1 cellular context compared by ENCODE assay signal in the genomic region with DNA sequence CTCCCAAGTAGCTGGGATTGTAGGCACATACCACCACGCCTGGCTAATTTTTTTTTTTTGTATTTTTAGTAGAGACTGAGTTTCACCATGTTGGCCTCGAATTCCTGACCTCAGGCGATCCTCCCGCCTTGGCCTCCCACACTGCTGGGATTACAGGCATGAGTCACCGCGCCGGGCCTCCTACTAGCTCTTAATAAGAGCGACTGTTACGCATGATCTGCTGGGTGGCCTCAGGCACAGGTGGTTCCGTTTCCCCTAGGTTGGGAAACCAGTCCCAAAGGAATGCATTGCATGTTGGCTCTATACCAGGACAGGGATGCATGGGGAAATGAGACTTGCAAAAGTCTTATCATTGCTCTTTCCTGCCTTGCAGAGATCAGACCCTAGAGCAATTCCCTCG.
TF ChIP-seq lines count a peak whose summit lies in the region.

No MANE protein-coding gene starts in this region.

TF ChIP-seq in HCT116, 20 proteins besides CTCF, POLR2A, EP300 and RAD21 (continued from another document):
- TF ChIP-seq, protein P1, sequence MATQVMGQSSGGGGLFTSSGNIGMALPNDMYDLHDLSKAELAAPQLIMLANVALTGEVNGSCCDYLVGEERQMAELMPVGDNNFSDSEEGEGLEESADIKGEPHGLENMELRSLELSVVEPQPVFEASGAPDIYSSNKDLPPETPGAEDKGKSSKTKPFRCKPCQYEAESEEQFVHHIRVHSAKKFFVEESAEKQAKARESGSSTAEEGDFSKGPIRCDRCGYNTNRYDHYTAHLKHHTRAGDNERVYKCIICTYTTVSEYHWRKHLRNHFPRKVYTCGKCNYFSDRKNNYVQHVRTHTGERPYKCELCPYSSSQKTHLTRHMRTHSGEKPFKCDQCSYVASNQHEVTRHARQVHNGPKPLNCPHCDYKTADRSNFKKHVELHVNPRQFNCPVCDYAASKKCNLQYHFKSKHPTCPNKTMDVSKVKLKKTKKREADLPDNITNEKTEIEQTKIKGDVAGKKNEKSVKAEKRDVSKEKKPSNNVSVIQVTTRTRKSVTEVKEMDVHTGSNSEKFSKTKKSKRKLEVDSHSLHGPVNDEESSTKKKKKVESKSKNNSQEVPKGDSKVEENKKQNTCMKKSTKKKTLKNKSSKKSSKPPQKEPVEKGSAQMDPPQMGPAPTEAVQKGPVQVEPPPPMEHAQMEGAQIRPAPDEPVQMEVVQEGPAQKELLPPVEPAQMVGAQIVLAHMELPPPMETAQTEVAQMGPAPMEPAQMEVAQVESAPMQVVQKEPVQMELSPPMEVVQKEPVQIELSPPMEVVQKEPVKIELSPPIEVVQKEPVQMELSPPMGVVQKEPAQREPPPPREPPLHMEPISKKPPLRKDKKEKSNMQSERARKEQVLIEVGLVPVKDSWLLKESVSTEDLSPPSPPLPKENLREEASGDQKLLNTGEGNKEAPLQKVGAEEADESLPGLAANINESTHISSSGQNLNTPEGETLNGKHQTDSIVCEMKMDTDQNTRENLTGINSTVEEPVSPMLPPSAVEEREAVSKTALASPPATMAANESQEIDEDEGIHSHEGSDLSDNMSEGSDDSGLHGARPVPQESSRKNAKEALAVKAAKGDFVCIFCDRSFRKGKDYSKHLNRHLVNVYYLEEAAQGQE (IDR thresholded peaks at IDR 0.05; ENCODE audit: low read depth), result no peak
- TF ChIP-seq, protein P2, sequence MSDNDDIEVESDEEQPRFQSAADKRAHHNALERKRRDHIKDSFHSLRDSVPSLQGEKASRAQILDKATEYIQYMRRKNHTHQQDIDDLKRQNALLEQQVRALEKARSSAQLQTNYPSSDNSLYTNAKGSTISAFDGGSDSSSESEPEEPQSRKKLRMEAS (IDR thresholded peaks at IDR 0.05), result no peak
- no peak for TF ChIP-seq FOSL1 (IDR thresholded peaks at IDR 0.05; ENCODE audit: low read depth)
- TF ChIP-seq ZFX (IDR thresholded peaks at IDR 0.05), result no peak
- TF ChIP-seq EZH2 (IDR thresholded peaks at IDR 0.05), result no peak
- TF ChIP-seq CEBPB (IDR thresholded peaks at IDR 0.05; ENCODE audit: low read depth), result no peak
- TF ChIP-seq, protein P3, sequence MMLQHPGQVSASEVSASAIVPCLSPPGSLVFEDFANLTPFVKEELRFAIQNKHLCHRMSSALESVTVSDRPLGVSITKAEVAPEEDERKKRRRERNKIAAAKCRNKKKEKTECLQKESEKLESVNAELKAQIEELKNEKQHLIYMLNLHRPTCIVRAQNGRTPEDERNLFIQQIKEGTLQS (IDR thresholded peaks at IDR 0.05), result no peak
- no peak for TF ChIP-seq ZNF274 (IDR thresholded peaks at IDR 0.05; ENCODE audit: low read depth, low read length)
- TF ChIP-seq SIN3A (IDR thresholded peaks at IDR 0.05; ENCODE audit: low read depth), result no peak
- no peak for TF ChIP-seq EZH2phosphoT487 (IDR thresholded peaks at IDR 0.05; ENCODE audit: borderline replicate concordance)
- TF ChIP-seq SRF (IDR thresholded peaks at IDR 0.05; ENCODE audit: low read depth), result no peak
- no peak for TF ChIP-seq JUND (IDR thresholded peaks at IDR 0.05)
- TF ChIP-seq SP1 (IDR thresholded peaks at IDR 0.05; ENCODE audit: low read depth), result no peak
- no peak for TF ChIP-seq ELF1 (IDR thresholded peaks at IDR 0.05; ENCODE audit: borderline replicate concordance, low read depth)
- TF ChIP-seq TCF7L2 (IDR thresholded peaks at IDR 0.05; ENCODE audit: borderline replicate concordance, extremely low read depth, insufficient read depth, insufficient read length), result no peak
- no peak for TF ChIP-seq CBX3 (IDR thresholded peaks at IDR 0.05; ENCODE audit: low read depth)
- no peak for TF ChIP-seq EGR1 (IDR thresholded peaks at IDR 0.05; ENCODE audit: low read depth)
